Comparison of ENCODE assay signal across 11 cellular contexts in the genomic region with DNA sequence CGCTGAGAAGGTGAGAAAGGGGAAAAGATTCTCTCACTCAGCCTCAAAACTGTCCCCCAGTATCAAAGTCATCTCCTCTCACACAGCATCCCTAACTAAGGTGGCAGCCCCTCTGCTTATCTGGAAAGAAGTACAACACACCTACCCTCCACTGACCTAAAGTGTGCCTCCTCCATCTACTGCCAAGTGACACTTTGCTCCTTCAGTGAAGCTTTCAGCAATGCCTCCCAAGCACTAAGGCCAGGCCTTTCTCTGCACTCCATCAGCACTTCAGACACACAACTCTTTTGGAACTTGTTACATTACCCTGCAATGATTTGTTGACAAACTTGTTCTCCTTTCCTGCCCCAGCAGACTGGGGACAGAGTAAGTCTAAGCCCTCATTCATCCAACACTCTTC. TPM values are rescaled to one million over a fixed set of nuclear protein-coding genes. Genes with fewer than 3 reads are reported as not detected.
DNase-seq lines count a peak whose midpoint lies in the region; ATAC-seq and TF ChIP-seq lines count a peak whose summit lies in the region.
"Had no signal": no experiment of that assay in that cellular context is flagged by ENCODE, and none has a peak within 500 bp of the region (broad histone marks: within the 10 kb centered on the region; RNA-seq: fewer than 3 reads in every experiment).

No MANE protein-coding gene starts in this region.

- no peak overlapping the region for H2AFZ ChIP-seq in SK-N-SH (ENCODE audit: low read depth)

- peaks cover 53% of the 10 kb centered on the region for H3K79me2 ChIP-seq in SK-N-SH (ENCODE audit: insufficient read depth)

- TF ChIP-seq CTCF in SK-N-SH (IDR thresholded peaks at IDR 0.05) (no peak), esophagus squamous epithelium (IDR thresholded peaks at IDR 0.05) (no peak), gastrocnemius medialis (IDR thresholded peaks at IDR 0.05 in 4 of 5, conservative IDR thresholded peaks at IDR 0.05 in 1 of 5) (no peak), thyroid gland (IDR thresholded peaks at IDR 0.05) (no peak)

- no peaks in the 10 kb centered on the region for H3K9me2 ChIP-seq in SK-N-SH

- peak overlapping the region; percentile 81 for H3K4me2 ChIP-seq in SK-N-SH

- DNase-seq in SK-N-SH (no peak), SJSA1 (ENCODE audit: low read depth in 1 of 2, low spot score in 2 of 2) (no peak), esophagus squamous epithelium (lab: John Stamatoyannopoulos, UW) (no peak), gastrocnemius medialis (no peak), thyroid gland (no peak), foreskin melanocyte (no peak), mucosa of gallbladder (ENCODE audit: low spot score) (no peak)
- DNase-seq: NCI-H1417 treated with DMSO at 0.1 percent for 48 hours, T1000 had no signal

- in situ Hi-C loops in gastrocnemius medialis (cut with MboI; ENCODE audit: low sequenced_read_pairs in 4 of 4), result no loop called here

- peaks cover 6% of the 10 kb centered on the region; the same call in 1 of the 2 replicates for H4K20me1 ChIP-seq in SK-N-SH (ENCODE audit: insufficient read depth)

- H3K9me3 ChIP-seq in SK-N-SH (no peaks in the 10 kb centered on the region), SJSA1 (replicated peaks) (no peaks in the 10 kb centered on the region; the same call in 1 of the 2 replicates), esophagus squamous epithelium (no peaks in the 10 kb centered on the region), gastrocnemius medialis (no peaks in the 10 kb centered on the region), thyroid gland (no peaks in the 10 kb centered on the region)

- H3F3A ChIP-seq in SK-N-SH (replicated peaks; ENCODE audit: insufficient read depth), result peaks cover 41% of the 10 kb centered on the region

- intact Hi-C loops in esophagus squamous epithelium (cut with DNase I), result no loop called here
- intact Hi-C loops in gastrocnemius medialis (cut with DNase I; ENCODE audit: low total_unique reads), result no loop called here
- intact Hi-C loops in thyroid gland (cut with DNase I), result no loop called here

- peaks cover 37 to 48% of the 10 kb centered on the region in 2 experiments for H3K4me1 ChIP-seq in SK-N-SH (ENCODE audit: control insufficient read depth in 1 of 2, insufficient read depth in 2 of 2, low read depth in 1 of 2, low read length in 1 of 2)
- H3K4me1 ChIP-seq in SJSA1 (replicated peaks), result peaks cover 59% of the 10 kb centered on the region
- peaks cover 34 to 65% (median 46%) of the 10 kb centered on the region in 3 donors for H3K4me1 ChIP-seq in esophagus squamous epithelium
- peaks cover 51 to 58% of the 10 kb centered on the region in 2 donors for H3K4me1 ChIP-seq in gastrocnemius medialis
- peaks cover 33 to 51% of the 10 kb centered on the region in 2 donors for H3K4me1 ChIP-seq in thyroid gland

- TF ChIP-seq RAD21 in SK-N-SH (IDR thresholded peaks at IDR 0.05; ENCODE audit: low read length), result no peak

- H3K27ac ChIP-seq in SK-N-SH (ENCODE audit: low read depth in 2 of 2, low read length in 1 of 2), result peak overlapping the region in 1 of 2 experiments; percentile 92; a peak in 2 of 4 replicates
- peak overlapping the region; percentile 96 for H3K27ac ChIP-seq in SJSA1
- peak overlapping the region in 1 of 4 donors; percentile 99 for H3K27ac ChIP-seq in esophagus squamous epithelium
- H3K27ac ChIP-seq in gastrocnemius medialis, result peak overlapping the region in 3 of 4 donors; percentile 95 to 100 (median 99)
- H3K27ac ChIP-seq in thyroid gland, result no peak overlapping the region
- H3K27ac ChIP-seq: 22Rv1 had no signal

- peak overlapping the region; percentile 82; the same call in 1 of the 2 replicates for H3K9ac ChIP-seq in SK-N-SH

- H3K27me3 ChIP-seq in SK-N-SH (ENCODE audit: insufficient read depth), result no peaks in the 10 kb centered on the region
- no peaks in the 10 kb centered on the region for H3K27me3 ChIP-seq in SJSA1 (replicated peaks)
- no peaks in the 10 kb centered on the region for H3K27me3 ChIP-seq in esophagus squamous epithelium
- H3K27me3 ChIP-seq in gastrocnemius medialis, result no peaks in the 10 kb centered on the region
- no peaks in the 10 kb centered on the region for H3K27me3 ChIP-seq in thyroid gland

- H3K36me3 ChIP-seq in SK-N-SH (replicated peaks in 1 of 2; ENCODE audit: control insufficient read depth in 1 of 2, insufficient read depth in 2 of 2, low read length in 1 of 2) (peaks cover 14 to 21% of the 10 kb centered on the region in 2 experiments), SJSA1 (peaks cover 46% of the 10 kb centered on the region), esophagus squamous epithelium (peaks cover 7 to 54% (median 8%) of the 10 kb centered on the region in 3 donors), gastrocnemius medialis (peaks cover 0 to 4% of the 10 kb centered on the region in 2 donors), thyroid gland (peaks cover 0 to 5% of the 10 kb centered on the region in 2 donors)

- TF ChIP-seq POLR2A in esophagus squamous epithelium (IDR thresholded peaks at IDR 0.05), result no peak
- no peak for TF ChIP-seq POLR2A in gastrocnemius medialis (IDR thresholded peaks at IDR 0.05)
- TF ChIP-seq POLR2A in thyroid gland (IDR thresholded peaks at IDR 0.05), result no peak

- CTCF ChIA-PET in SK-N-SH (lab: Yijun Ruan, JAX), result interaction anchor here (1.2 to 5.0 kb wide), 2 partner anchors 17 kb away, joined by 5 to 24 read pairs; no protein-coding TSS in a partner anchor

- WGBS in SK-N-SH (ENCODE audit: low lambda C conversion rate), result 100% methylated on average over 1 of the region's 1 CpG
- WGBS in esophagus squamous epithelium, 2 donors, result 86 to 91% methylated on average over 1 of the region's 1 CpG
- WGBS in thyroid gland, 2 donors, result 100% methylated on average over 1 of the region's 1 CpG

- ATAC-seq in SK-N-SH treated with all-trans-retinoic acid at 6 μM for 48 hours (no peak), gastrocnemius medialis (no peak)

- H3K4me3 ChIP-seq in SK-N-SH (ENCODE audit: low read depth in 2 of 2, low read length in 1 of 2), result peak overlapping the region; percentile 72
- no peak overlapping the region for H3K4me3 ChIP-seq in SJSA1
- H3K4me3 ChIP-seq in esophagus squamous epithelium, result peak overlapping the region in 3 of 4 donors; percentile 78 to 96 (median 85)
- peak overlapping the region; percentile 75 to 97 (median 94) for H3K4me3 ChIP-seq in gastrocnemius medialis
- peak overlapping the region in 1 of 3 donors; percentile 84 for H3K4me3 ChIP-seq in thyroid gland (replicated peaks in 1 of 3)

- POLR2A ChIA-PET in SK-N-SH (lab: Yijun Ruan, JAX), result interaction anchor here (3.5 kb wide), 1 partner anchor 14 kb away, joined by 20 read pairs; a partner anchor contains a TSS

- TF ChIP-seq EP300 in SK-N-SH (IDR thresholded peaks at IDR 0.05; ENCODE audit: borderline replicate concordance in 1 of 2, low read depth in 1 of 2, low read length in 1 of 2), result no peak

TF ChIP-seq in SK-N-SH, 30 proteins besides CTCF, POLR2A, EP300 and RAD21 (continues in another document):
- TF ChIP-seq FOSL2 (IDR thresholded peaks at IDR 0.05; ENCODE audit: borderline replicate concordance, low read depth) (no peak), NFIC (IDR thresholded peaks at IDR 0.05; ENCODE audit: borderline replicate concordance) (no peak), RCOR1 (IDR thresholded peaks at IDR 0.05; ENCODE audit: low read length) (no peak), MEF2A (IDR thresholded peaks at IDR 0.05; ENCODE audit: borderline replicate concordance, low read depth) (no peak), GABPA (IDR thresholded peaks at IDR 0.05; ENCODE audit: low read depth) (no peak), POLR2AphosphoS5 (IDR thresholded peaks at IDR 0.05; ENCODE audit: low read depth, low read length) (no peak), NRF1 (IDR thresholded peaks at IDR 0.05; ENCODE audit: low read depth, low read length) (no peak)

TF ChIP-seq in SK-N-SH treated with all-trans-retinoic acid at 6 μM for 48 hours, 23 proteins besides CTCF, POLR2A, EP300 and RAD21 (continues in another document):
- TF ChIP-seq ISL1 (CRISPR knock-in tag; IDR thresholded peaks at IDR 0.05), result no peak
- TF ChIP-seq ZNF565 (CRISPR knock-in tag; conservative IDR thresholded peaks at IDR 0.05; ENCODE audit: low read depth), result no peak
- TF ChIP-seq, protein P1, sequence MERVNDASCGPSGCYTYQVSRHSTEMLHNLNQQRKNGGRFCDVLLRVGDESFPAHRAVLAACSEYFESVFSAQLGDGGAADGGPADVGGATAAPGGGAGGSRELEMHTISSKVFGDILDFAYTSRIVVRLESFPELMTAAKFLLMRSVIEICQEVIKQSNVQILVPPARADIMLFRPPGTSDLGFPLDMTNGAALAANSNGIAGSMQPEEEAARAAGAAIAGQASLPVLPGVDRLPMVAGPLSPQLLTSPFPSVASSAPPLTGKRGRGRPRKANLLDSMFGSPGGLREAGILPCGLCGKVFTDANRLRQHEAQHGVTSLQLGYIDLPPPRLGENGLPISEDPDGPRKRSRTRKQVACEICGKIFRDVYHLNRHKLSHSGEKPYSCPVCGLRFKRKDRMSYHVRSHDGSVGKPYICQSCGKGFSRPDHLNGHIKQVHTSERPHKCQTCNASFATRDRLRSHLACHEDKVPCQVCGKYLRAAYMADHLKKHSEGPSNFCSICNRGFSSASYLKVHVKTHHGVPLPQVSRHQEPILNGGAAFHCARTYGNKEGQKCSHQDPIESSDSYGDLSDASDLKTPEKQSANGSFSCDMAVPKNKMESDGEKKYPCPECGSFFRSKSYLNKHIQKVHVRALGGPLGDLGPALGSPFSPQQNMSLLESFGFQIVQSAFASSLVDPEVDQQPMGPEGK (CRISPR knock-in tag; IDR thresholded peaks at IDR 0.05; ENCODE audit: borderline replicate concordance), result no peak

RNA-seq across cellular contexts. Expression of a gene that starts 1.4 kb away (rescaled TPM):
- polyA plus RNA-seq in SK-N-SH (2012; rRNA removed), result 32.1 and 37.3 TPM in 2 replicates
- 16.7 and 25.0 TPM in 2 replicates for polyA plus RNA-seq in SK-N-SH (2012; cell fraction: cytosol; rRNA removed)
- 57.5 and 58.1 TPM in 2 replicates for polyA plus RNA-seq in SK-N-SH (2012; cell fraction: nucleus; rRNA removed)
- 26.1 and 34.1 TPM in 2 replicates for total RNA-seq in SJSA1 (2014; rRNA removed; shearing (Covaris generic))
- 10 to 100 TPM; 19.2 to 23.1 (median 21.9) TPM for total RNA-seq in esophagus squamous epithelium
- total RNA-seq in gastrocnemius medialis, result 10 to 100 TPM; 15.7 to 26.4 (median 22.8) TPM
- total RNA-seq in thyroid gland, result 10 to 100 TPM; 25.2 to 32.0 (median 30.0) TPM
- total RNA-seq in mucosa of gallbladder, result 40.0 TPM

RNA-seq across cellular contexts. Expression of a gene that starts 13.7 kb away (rescaled TPM):
- polyA plus RNA-seq in SK-N-SH (2012; rRNA removed), result 14.2 and 16.0 TPM in 2 replicates
- 9.0 and 12.7 TPM in 2 replicates for polyA plus RNA-seq in SK-N-SH (2012; cell fraction: cytosol; rRNA removed)
- 24.5 and 34.1 TPM in 2 replicates for polyA plus RNA-seq in SK-N-SH (2012; cell fraction: nucleus; rRNA removed)
- total RNA-seq in SJSA1 (2014; rRNA removed; shearing (Covaris generic)), result 23.1 and 27.7 TPM in 2 replicates
- 10 to 100 TPM; 22.3 to 25.8 (median 24.0) TPM for total RNA-seq in esophagus squamous epithelium
- 10 to 100 TPM; 41.9 to 81.0 (median 59.0) TPM for total RNA-seq in gastrocnemius medialis
- 10 to 100 TPM; 43.5 to 82.2 (median 53.7) TPM for total RNA-seq in thyroid gland
- 41.6 TPM for total RNA-seq in mucosa of gallbladder

RNA-seq across cellular contexts. Expression of a gene that starts 34.6 kb away (rescaled TPM):
- 47.0 and 62.9 TPM in 2 replicates for polyA plus RNA-seq in SK-N-SH (2012; rRNA removed)
- polyA plus RNA-seq in SK-N-SH (2012; cell fraction: cytosol; rRNA removed), result 8.9 and 14.8 TPM in 2 replicates
- 466 and 588 TPM in 2 replicates for polyA plus RNA-seq in SK-N-SH (2012; cell fraction: nucleus; rRNA removed)
- 8.8 and 11.1 TPM in 2 replicates for total RNA-seq in SJSA1 (2014; rRNA removed; shearing (Covaris generic))
- total RNA-seq in esophagus squamous epithelium, result 10 to 100 TPM; 35.7 to 67.9 (median 40.7) TPM
- 10 to 100 TPM in 3 of 4 donors, 1 to 10 TPM in 1; 8.0 to 38.0 (median 13.9) TPM for total RNA-seq in gastrocnemius medialis
- total RNA-seq in thyroid gland, result 10 to 100 TPM; 17.2 to 59.7 (median 34.1) TPM
- 62.7 TPM for total RNA-seq in mucosa of gallbladder

Comparison
In these comparisons a context has a peak if more than half of its experiments do, and no peak if none do; other contexts are left out.
1. H3K27ac ChIP-seq: peak in SJSA1 (single experiment) and gastrocnemius medialis (3 of 4); none in thyroid gland (0 of 3).